Comparison of ENCODE assay signal across 10 cellular contexts in the genomic region with DNA sequence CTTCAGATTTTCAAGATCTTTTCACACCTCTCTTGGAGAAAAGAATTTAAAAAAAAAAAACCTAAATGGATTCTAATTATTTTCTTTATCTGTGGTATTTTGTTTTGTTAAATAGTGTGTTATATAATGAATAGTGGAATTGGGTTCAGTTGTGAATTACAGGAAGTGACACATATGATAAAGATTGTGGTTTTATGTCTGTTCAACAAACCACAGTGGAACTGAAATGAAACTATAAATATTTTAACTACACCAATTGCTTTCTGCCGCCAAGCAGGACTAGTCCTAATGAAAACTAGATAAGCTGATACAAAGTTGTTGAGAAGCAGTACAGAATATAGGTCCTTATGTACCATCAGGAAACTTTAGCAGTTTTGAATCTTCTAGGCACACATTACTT.
DNase-seq lines count a peak whose midpoint lies in the region; ATAC-seq and TF ChIP-seq lines count a peak whose summit lies in the region.
"Had no signal": no experiment of that assay in that cellular context is flagged by ENCODE, and none has a peak within 500 bp of the region (broad histone marks: within the 10 kb centered on the region; RNA-seq: fewer than 3 reads in every experiment).

No MANE protein-coding gene starts in this region.

- H3K27me3 ChIP-seq in stomach = no peaks in the 10 kb centered on the region
- H3K27me3 ChIP-seq: esophagus squamous epithelium had no signal

- POLR2A ChIA-PET in activated CD8-positive, alpha-beta T cell treated with anti-CD3 and anti-CD28 coated beads, Interleukin-2, amount 10 ng/mL, durations not matched to agents 7 days and 5 days (lab: Charles Lee) = no interaction called here

- no peak for TF ChIP-seq POLR2A in stomach (IDR thresholded peaks at IDR 0.05)

- peaks cover 0 to 26% (median 7%) of the 10 kb centered on the region in 4 donors for H3K4me1 ChIP-seq in stomach

- intact Hi-C loops in stomach (cut with DNase I; ENCODE audit: low total_unique reads) = no loop called here

- H3K27ac Mint-ChIP-seq in activated CD8-positive, alpha-beta T cell treated with anti-CD3 and anti-CD28 coated beads, Interleukin-2, amount 10 ng/mL, durations not matched to agents 7 days and 5 days = no peak overlapping the region

- TF ChIP-seq CTCF in stomach (IDR thresholded peaks at IDR 0.05) = no peak

- ATAC-seq in GM18861 (IDR thresholded peaks at IDR 0.05; ENCODE audit: unreplicated experiment) (peak; percentile 70), HG03432 (IDR thresholded peaks at IDR 0.05; ENCODE audit: unreplicated experiment) (peak; percentile 66), HG02798 (IDR thresholded peaks at IDR 0.05; ENCODE audit: poor library complexity, unreplicated experiment) (no peak), HG02588 (IDR thresholded peaks at IDR 0.05; ENCODE audit: unreplicated experiment) (no peak)
- peak; percentile 19 for ATAC-seq in activated CD8-positive, alpha-beta T cell treated with anti-CD3 and anti-CD28 coated beads, Interleukin-2, amount 10 ng/mL, durations not matched to agents 7 days and 5 days

- H3K9me3 ChIP-seq in stomach = no peaks in the 10 kb centered on the region
- H3K9me3 ChIP-seq: esophagus squamous epithelium had no signal

- 2 to 32% (median 26%) methylated on average over 1 of the region's 1 CpG for WGBS in stomach, 5 donors

- no peak overlapping the region for H3K4me3 Mint-ChIP-seq in activated CD8-positive, alpha-beta T cell treated with anti-CD3 and anti-CD28 coated beads, Interleukin-2, amount 10 ng/mL, durations not matched to agents 7 days and 5 days

- TF ChIP-seq EP300 in stomach (IDR thresholded peaks at IDR 0.05) = no peak

- H3K4me3 ChIP-seq in stomach = no peak overlapping the region
- H3K4me3 ChIP-seq: esophagus squamous epithelium had no signal

- H3K9me3 Mint-ChIP-seq in activated CD8-positive, alpha-beta T cell treated with anti-CD3 and anti-CD28 coated beads, Interleukin-2, amount 10 ng/mL, durations not matched to agents 7 days and 5 days (ENCODE audit: insufficient read depth) = no peaks in the 10 kb centered on the region

- peaks cover 17% of the 10 kb centered on the region for H3K4me1 Mint-ChIP-seq in activated CD8-positive, alpha-beta T cell treated with anti-CD3 and anti-CD28 coated beads, Interleukin-2, amount 10 ng/mL, durations not matched to agents 7 days and 5 days (ENCODE audit: low read depth)

- H3K36me3 Mint-ChIP-seq in activated CD8-positive, alpha-beta T cell treated with anti-CD3 and anti-CD28 coated beads, Interleukin-2, amount 10 ng/mL, durations not matched to agents 7 days and 5 days (ENCODE audit: low read depth) = no peaks in the 10 kb centered on the region

- DNase-seq in activated CD8-positive, alpha-beta T cell treated with anti-CD3 and anti-CD28 coated beads, Interleukin-2, amount 10 ng/mL, durations not matched to agents 7 days and 5 days = no peak
- peak; percentile 44 for DNase-seq in pulmonary artery endothelial cell (ENCODE audit: low read depth, low spot score)
- no peak for DNase-seq in stomach
- DNase-seq in DMS79 (lab: John Stamatoyannopoulos, UW) = no peak
- DNase-seq: esophagus squamous epithelium, NCI-H1694 had no signal

- H3K27me3 Mint-ChIP-seq in activated CD8-positive, alpha-beta T cell treated with anti-CD3 and anti-CD28 coated beads, Interleukin-2, amount 10 ng/mL, durations not matched to agents 7 days and 5 days (ENCODE audit: low read depth) = no peaks in the 10 kb centered on the region

- CTCF ChIA-PET in activated CD8-positive, alpha-beta T cell treated with anti-CD3 and anti-CD28 coated beads, Interleukin-2, amount 10 ng/mL, durations not matched to agents 7 days and 5 days (lab: Charles Lee) = no interaction called here

- H3K27ac ChIP-seq in stomach = no peak overlapping the region
- H3K27ac ChIP-seq: esophagus squamous epithelium had no signal

- H3K36me3 ChIP-seq in stomach = no peaks in the 10 kb centered on the region
- H3K36me3 ChIP-seq: esophagus squamous epithelium had no signal

Comparison
In these comparisons a context has a peak if more than half of its experiments do, and no peak if none do; other contexts are left out.
1. ATAC-seq: peak in GM18861 (single experiment), HG03432 (single experiment) and activated CD8-positive, alpha-beta T cell treated with anti-CD3 and anti-CD28 coated beads, Interleukin-2, amount 10 ng/mL, durations not matched to agents 7 days and 5 days (single experiment); none in HG02798 (single experiment) and HG02588 (single experiment).